ENCODE assay signal across 22 cellular contexts in genomic region chr9:99004717-99005460, GRCh38.
"Had no signal": no experiment of that assay in that cellular context is flagged by ENCODE, and none has a peak within 500 bp of the region (broad histone marks: within the 10 kb centered on the region; RNA-seq: fewer than 3 reads in every experiment).

No MANE protein-coding gene starts in this region.

- H3K27me3 ChIP-seq: dorsolateral prefrontal cortex, ovary, right lobe of liver, tibial artery had no signal

- H3K27me3 Mint-ChIP-seq: activated B cell treated with CpG ODN at 0.5 μM for 24 hours; activated naive CD8-positive, alpha-beta T cell treated with anti-CD3 and anti-CD28 coated beads for 36 hours; T-cell had no signal

- H3K27ac ChIP-seq: dorsolateral prefrontal cortex, ovary, psoas muscle, right lobe of liver, tibial artery had no signal

- H3K4me3 Mint-ChIP-seq: activated B cell treated with CpG ODN at 0.5 μM for 24 hours; activated naive CD8-positive, alpha-beta T cell treated with anti-CD3 and anti-CD28 coated beads for 36 hours; naive B cell; neural crest cell; stimulated activated naive B cell treated with anti-CD40 and anti-IgM and Interleukin-4, amounts not matched to agents 10 μg/mL and 1 μg/mL and 100 μg/mL, for 72 hours; T-cell had no signal

- H3K9me3 ChIP-seq: ovary, psoas muscle, right lobe of liver, tibial artery had no signal

- H3K36me3 Mint-ChIP-seq: stimulated activated naive B cell treated with anti-CD40 and anti-IgM and Interleukin-4, amounts not matched to agents 10 μg/mL and 1 μg/mL and 100 μg/mL, for 72 hours had no signal

- H3K4me1 ChIP-seq: psoas muscle, right lobe of liver had no signal

- DNase-seq: activated B cell treated with CpG ODN at 0.5 μM for 24 hours; activated CD4-positive, alpha-beta T cell treated with anti-CD3 and anti-CD28 coated beads for 4 hours; activated naive CD4-positive, alpha-beta T cell; activated naive CD8-positive, alpha-beta T cell treated with anti-CD3 and anti-CD28 coated beads for 36 hours; activated T-cell treated with anti-CD3 and anti-CD28 coated beads for 4 hours; amniotic stem cell; dorsolateral prefrontal cortex; erythroblast; kidney glomerular epithelial cell; mesenchymal stem cell; mucosa of descending colon; naive B cell; psoas muscle; right lobe of liver; small intestine; stimulated activated CD4-positive, alpha-beta T cell treated with anti-CD3 and anti-CD28 coated beads, Interleukin-4, amount 100 ng/mL, for 24 hours; stimulated activated naive B cell treated with anti-CD40 and anti-IgM and Interleukin-4, amounts not matched to agents 10 μg/mL and 1 μg/mL and 100 μg/mL, for 72 hours; T-cell; tibial artery had no signal

- H3K4me3 ChIP-seq: dorsolateral prefrontal cortex, mucosa of descending colon, ovary, psoas muscle, right lobe of liver, tibial artery had no signal

- ATAC-seq: mucosa of descending colon; psoas muscle; SK-N-SH treated with all-trans-retinoic acid at 6 μM for 48 hours; stimulated activated naive B cell treated with anti-CD40 and anti-IgM and Interleukin-4, amounts not matched to agents 10 μg/mL and 1 μg/mL and 100 μg/mL, for 72 hours; T-cell had no signal

- H3K27ac Mint-ChIP-seq: activated B cell treated with CpG ODN at 0.5 μM for 24 hours; activated naive CD8-positive, alpha-beta T cell treated with anti-CD3 and anti-CD28 coated beads for 36 hours; T-cell had no signal

- H3K36me3 ChIP-seq: ovary, right lobe of liver had no signal
